ENCODE assay signal across 15 cellular contexts in the genomic region with DNA sequence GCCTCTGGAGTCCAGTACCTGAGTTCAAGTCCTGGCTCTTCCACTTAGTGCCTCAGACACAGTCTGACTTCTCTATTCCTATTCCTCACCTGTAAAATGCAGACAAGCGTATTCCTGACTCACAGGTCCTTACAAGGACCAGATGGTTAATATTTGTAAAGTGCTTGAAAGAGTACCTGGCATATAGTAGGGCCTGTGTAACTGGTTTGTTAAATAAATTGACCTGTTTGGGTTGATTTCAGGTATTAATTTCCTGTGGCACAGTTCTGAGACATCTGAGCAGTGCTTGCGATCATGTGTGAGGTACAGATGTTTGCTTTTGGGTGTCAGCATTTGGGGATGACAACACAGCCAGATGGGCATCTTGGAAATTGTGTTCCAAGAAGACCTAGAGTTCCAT.
DNase-seq lines count a peak whose midpoint lies in the region; ATAC-seq and TF ChIP-seq lines count a peak whose summit lies in the region.
"Had no signal": no experiment of that assay in that cellular context is flagged by ENCODE, and none has a peak within 500 bp of the region (broad histone marks: within the 10 kb centered on the region; RNA-seq: fewer than 3 reads in every experiment).

No MANE protein-coding gene starts in this region.

- peak overlapping the region; percentile 70 to 79 for H3K27ac ChIP-seq in mucosa of rectum (ENCODE audit: low read depth in 2 of 2, low read length in 2 of 2)
- H3K27ac ChIP-seq: 22Rv1, SJSA1 had no signal

- H3K4me1 ChIP-seq in mucosa of rectum (ENCODE audit: control insufficient read depth in 2 of 2, insufficient read depth in 2 of 2, low read length in 2 of 2): peaks cover 2 to 6% of the 10 kb centered on the region in 2 donors
- H3K4me1 ChIP-seq: SJSA1 had no signal

- no peaks in the 10 kb centered on the region for H3K36me3 Mint-ChIP-seq in activated T-cell treated with anti-CD3 and anti-CD28 coated beads, Interleukin-2, amount 50 U/mL, for 4 hours (ENCODE audit: insufficient read depth)
- no peaks in the 10 kb centered on the region for H3K36me3 Mint-ChIP-seq in activated CD4-positive, alpha-beta T cell treated with anti-CD3 and anti-CD28 coated beads for 36 hours (ENCODE audit: low read depth)
- H3K36me3 Mint-ChIP-seq: CD8-positive, alpha-beta T cell had no signal

- H3K27me3 ChIP-seq in mucosa of rectum (ENCODE audit: control insufficient read depth in 2 of 2, insufficient read depth in 2 of 2, low read length in 2 of 2): no peaks in the 10 kb centered on the region

- TF ChIP-seq CTCF in epithelial cell of esophagus (IDR thresholded peaks at IDR 0.05; ENCODE audit: insufficient read depth, low read depth, low read length, missing control alignments): no peak

- DNase-seq in NCI-H1105 treated with DMSO at 0.1 percent for 48 hours (lab: John Stamatoyannopoulos, UW): peak; percentile 17
- no peak for DNase-seq in NCI-H1105 (lab: John Stamatoyannopoulos, UW)
- DNase-seq in NCI-H2196 treated with DMSO at 0.1 percent for 48 hours (lab: John Stamatoyannopoulos, UW; ENCODE audit: unreplicated experiment): peak; percentile 53
- DNase-seq in epithelial cell of esophagus (ENCODE audit: low read depth): peak; percentile 25
- DNase-seq in activated T-cell treated with anti-CD3 and anti-CD28 coated beads, Interleukin-2, amount 50 U/mL, for 4 hours: no peak
- DNase-seq in globus pallidus (ENCODE audit: low spot score): no peak
- DNase-seq in activated CD4-positive, alpha-beta T cell treated with anti-CD3 and anti-CD28 coated beads for 36 hours: no peak
- DNase-seq: CD8-positive, alpha-beta T cell; KBM-7; NCI-H510A; NK-92 treated with Interleukin-12 subunit alpha and Interleukin-12 subunit beta, amount 100 ng/mL, for 24 hours; OCI-M1 had no signal

- H3K4me1 Mint-ChIP-seq in activated T-cell treated with anti-CD3 and anti-CD28 coated beads, Interleukin-2, amount 50 U/mL, for 4 hours (ENCODE audit: low read depth): no peaks in the 10 kb centered on the region
- H3K4me1 Mint-ChIP-seq in activated CD4-positive, alpha-beta T cell treated with anti-CD3 and anti-CD28 coated beads for 36 hours: no peaks in the 10 kb centered on the region

- H3K4me3 Mint-ChIP-seq in activated T-cell treated with anti-CD3 and anti-CD28 coated beads, Interleukin-2, amount 50 U/mL, for 4 hours: no peak overlapping the region
- H3K4me3 Mint-ChIP-seq in activated CD4-positive, alpha-beta T cell treated with anti-CD3 and anti-CD28 coated beads for 36 hours: no peak overlapping the region
- H3K4me3 Mint-ChIP-seq: CD8-positive, alpha-beta T cell had no signal

- H3K27me3 Mint-ChIP-seq in activated T-cell treated with anti-CD3 and anti-CD28 coated beads, Interleukin-2, amount 50 U/mL, for 4 hours (ENCODE audit: low read depth): peaks cover 12% of the 10 kb centered on the region
- H3K27me3 Mint-ChIP-seq in activated CD4-positive, alpha-beta T cell treated with anti-CD3 and anti-CD28 coated beads for 36 hours: peaks cover 14% of the 10 kb centered on the region

- H3K4me3 ChIP-seq in epithelial cell of esophagus (ENCODE audit: low read length) (no peak overlapping the region), mucosa of rectum (ENCODE audit: low read length in 2 of 2) (no peak overlapping the region)
- H3K4me3 ChIP-seq: SJSA1 had no signal

- CTCF ChIA-PET in activated CD4-positive, alpha-beta T cell treated with anti-CD3 and anti-CD28 coated beads for 36 hours (lab: Charles Lee): no interaction called here

- POLR2A ChIA-PET in activated CD4-positive, alpha-beta T cell treated with anti-CD3 and anti-CD28 coated beads for 36 hours (lab: Charles Lee): no interaction called here

- peaks cover 4% of the 10 kb centered on the region for H3K9me3 Mint-ChIP-seq in activated T-cell treated with anti-CD3 and anti-CD28 coated beads, Interleukin-2, amount 50 U/mL, for 4 hours
- peaks cover 5% of the 10 kb centered on the region for H3K9me3 Mint-ChIP-seq in activated CD4-positive, alpha-beta T cell treated with anti-CD3 and anti-CD28 coated beads for 36 hours (ENCODE audit: low read depth)

- no peak overlapping the region for H3K9ac ChIP-seq in mucosa of rectum (ENCODE audit: low read depth in 1 of 2, low read length in 2 of 2)

- no peak overlapping the region for H3K27ac Mint-ChIP-seq in activated CD4-positive, alpha-beta T cell treated with anti-CD3 and anti-CD28 coated beads for 36 hours
- H3K27ac Mint-ChIP-seq: CD8-positive, alpha-beta T cell had no signal

- peaks cover 0 to 2% of the 10 kb centered on the region in 2 donors for H3K9me3 ChIP-seq in mucosa of rectum (ENCODE audit: control insufficient read depth in 2 of 2, low read length in 2 of 2)
- H3K9me3 ChIP-seq: SJSA1 had no signal

- no peaks in the 10 kb centered on the region for H3K36me3 ChIP-seq in mucosa of rectum (ENCODE audit: control insufficient read depth in 2 of 2, insufficient read depth in 2 of 2, low read length in 2 of 2)
- H3K36me3 ChIP-seq: SJSA1 had no signal

- intact Hi-C loops in activated CD4-positive, alpha-beta T cell treated with anti-CD3 and anti-CD28 coated beads for 36 hours (cut with DNase I, micrococcal nuclease): no loop called here

- no peak for ATAC-seq in activated T-cell treated with anti-CD3 and anti-CD28 coated beads, Interleukin-2, amount 50 U/mL, for 4 hours
- no peak for ATAC-seq in activated CD4-positive, alpha-beta T cell treated with anti-CD3 and anti-CD28 coated beads for 36 hours
- ATAC-seq: CD8-positive, alpha-beta T cell had no signal

Comparison
In these comparisons a context has a peak if more than half of its experiments do, and no peak if none do; other contexts are left out.
1. DNase-seq: peak in NCI-H1105 treated with DMSO at 0.1 percent for 48 hours (single experiment), NCI-H2196 treated with DMSO at 0.1 percent for 48 hours (single experiment) and epithelial cell of esophagus (single experiment); none in NCI-H1105 (single experiment), activated T-cell treated with anti-CD3 and anti-CD28 coated beads, Interleukin-2, amount 50 U/mL, for 4 hours (single experiment), globus pallidus (single experiment) and activated CD4-positive, alpha-beta T cell treated with anti-CD3 and anti-CD28 coated beads for 36 hours (single experiment).